ENCODE assay signal across 8 cellular contexts in the genomic region with DNA sequence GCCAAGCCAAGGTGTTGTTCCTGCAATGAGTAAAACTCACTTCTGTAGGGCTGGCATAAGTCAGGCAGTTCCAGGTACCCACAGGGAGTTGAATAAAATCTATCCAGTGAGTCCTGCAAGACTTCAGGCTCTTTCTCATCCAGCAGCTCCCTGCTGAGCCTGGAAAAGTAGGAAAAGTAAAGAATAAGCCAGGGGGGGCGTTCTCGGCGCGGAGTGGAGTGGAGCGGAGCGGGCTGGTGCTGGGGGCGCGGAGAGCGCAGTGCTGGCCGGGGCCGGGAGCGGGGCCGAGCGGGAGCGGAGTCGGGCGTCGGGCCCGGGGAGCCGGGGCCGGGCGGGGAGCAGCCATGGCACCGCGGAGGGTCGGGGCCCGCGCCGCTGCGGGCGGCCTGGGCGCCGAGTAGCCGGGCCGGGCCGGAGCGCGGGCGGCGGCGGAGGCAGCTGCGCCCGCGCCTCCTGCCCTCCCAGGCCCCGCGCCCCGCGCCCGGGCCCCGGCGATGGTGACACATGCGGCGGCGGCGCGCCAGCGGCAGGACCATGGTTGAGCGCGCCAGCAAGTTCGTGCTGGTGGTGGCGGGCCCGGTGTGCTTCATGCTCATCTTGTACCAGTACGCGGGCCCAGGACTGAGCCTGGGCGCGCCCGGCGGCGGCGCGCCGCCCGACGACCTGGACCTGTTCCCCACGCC. TPM values are rescaled to one million over a fixed set of nuclear protein-coding genes. Genes with fewer than 3 reads are reported as not detected.
DNase-seq lines count a peak whose midpoint lies in the region; ATAC-seq and TF ChIP-seq lines count a peak whose summit lies in the region.
"Not testable (repeated sequence)": the region's sequence is repeated elsewhere in the genome, so short reads cannot be mapped to it uniquely, and the experiment has no call there.

No MANE protein-coding gene starts in this region.

- H3K36me3 ChIP-seq in Caco-2 (ENCODE audit: control insufficient read depth, insufficient read depth, low read length); HUES48 (ENCODE audit: control insufficient read depth, insufficient read depth, low read length); body of pancreas (replicated peaks in 1 of 2; ENCODE audit: insufficient read depth in 1 of 2, low read depth in 2 of 2): not testable (repeated sequence)

- not testable (repeated sequence) for H3K4me1 ChIP-seq in Caco-2; HUES48 (ENCODE audit: control insufficient read depth, insufficient read depth, low read length); body of pancreas

- not testable (repeated sequence) for H3K27me3 Mint-ChIP-seq in Caco-2 (ENCODE audit: insufficient read depth, unreplicated experiment)
- peaks cover 15% of the 10 kb centered on the region for H3K27me3 Mint-ChIP-seq in activated CD4-positive, alpha-beta T cell treated with anti-CD3 and anti-CD28 coated beads for 36 hours
- peaks cover 64% of the 10 kb centered on the region for H3K27me3 Mint-ChIP-seq in nephron progenitor cell (ENCODE audit: low read depth, poor library complexity)

- BruUV-seq in Caco-2 (replicated peaks; lab: Mats Ljungman, UMichigan): not testable (repeated sequence)

- H3K4me3 Mint-ChIP-seq in Caco-2 (ENCODE audit: unreplicated experiment); activated CD4-positive, alpha-beta T cell treated with anti-CD3 and anti-CD28 coated beads for 36 hours; stimulated activated effector memory CD8-positive, alpha-beta T cell treated with anti-CD3 and anti-CD28 coated beads, Interleukin-12 subunit alpha, Interleukin-12 subunit beta, amount 100 ng/mL, for 72 hours: not testable (repeated sequence)
- peak overlapping the region; percentile 84 for H3K4me3 Mint-ChIP-seq in nephron progenitor cell

- peak overlapping the region; percentile 23; the same call in 1 of the 2 replicates for H3K4me3 ChIP-seq in Caco-2 (ENCODE audit: low read depth, low read length)
- H3K4me3 ChIP-seq in HUES48 (ENCODE audit: low read depth, low read length): peak overlapping the region; percentile 46
- not testable (repeated sequence) for H3K4me3 ChIP-seq in body of pancreas
- peak overlapping the region; percentile 36 for H3K4me3 ChIP-seq in fibroblast of pulmonary artery (replicated peaks; ENCODE audit: low read depth, low read length)

- H3K27ac Mint-ChIP-seq in Caco-2 (ENCODE audit: unreplicated experiment); activated CD4-positive, alpha-beta T cell treated with anti-CD3 and anti-CD28 coated beads for 36 hours; nephron progenitor cell; stimulated activated effector memory CD8-positive, alpha-beta T cell treated with anti-CD3 and anti-CD28 coated beads, Interleukin-12 subunit alpha, Interleukin-12 subunit beta, amount 100 ng/mL, for 72 hours: not testable (repeated sequence)

- TF ChIP-seq CTCF in Caco-2 (IDR thresholded peaks at IDR 0.05; ENCODE audit: insufficient read depth in 1 of 2, low read depth in 1 of 2, low read length in 1 of 2, severe bottlenecking in 1 of 2, unreplicated experiment in 1 of 2); body of pancreas (IDR thresholded peaks at IDR 0.05); fibroblast of pulmonary artery (IDR thresholded peaks at IDR 0.05; ENCODE audit: low read length, missing control alignments); nephron progenitor cell (IDR thresholded peaks at IDR 0.05): not testable (repeated sequence)

- not testable (repeated sequence) for TF ChIP-seq POLR2A in body of pancreas (IDR thresholded peaks at IDR 0.05)

- POLR2A ChIA-PET in Caco-2 (lab: Charles Lee); activated CD4-positive, alpha-beta T cell treated with anti-CD3 and anti-CD28 coated beads for 36 hours (lab: Charles Lee): not testable (repeated sequence)

- CTCF ChIA-PET in Caco-2 (lab: Charles Lee); activated CD4-positive, alpha-beta T cell treated with anti-CD3 and anti-CD28 coated beads for 36 hours (lab: Charles Lee): not testable (repeated sequence)

- H3K4me1 Mint-ChIP-seq in Caco-2 (ENCODE audit: low read depth, unreplicated experiment); activated CD4-positive, alpha-beta T cell treated with anti-CD3 and anti-CD28 coated beads for 36 hours; nephron progenitor cell; stimulated activated effector memory CD8-positive, alpha-beta T cell treated with anti-CD3 and anti-CD28 coated beads, Interleukin-12 subunit alpha, Interleukin-12 subunit beta, amount 100 ng/mL, for 72 hours: not testable (repeated sequence)

- not testable (repeated sequence) for H3K9me3 ChIP-seq in Caco-2; HUES48 (ENCODE audit: control insufficient read depth, insufficient read depth, low read length); body of pancreas

- not testable (repeated sequence) for DNase-seq in Caco-2; fibroblast of pulmonary artery (ENCODE audit: low read depth); left colon; stimulated activated effector memory CD8-positive, alpha-beta T cell treated with anti-CD3 and anti-CD28 coated beads, Interleukin-12 subunit alpha, Interleukin-12 subunit beta, amount 100 ng/mL, for 72 hours (ENCODE audit: low spot score in 2 of 2)
- DNase-seq in activated CD4-positive, alpha-beta T cell treated with anti-CD3 and anti-CD28 coated beads for 36 hours: peak; percentile 24
- DNase-seq in body of pancreas (peak in 2 of 4 donors; percentile 35 to 39), nephron progenitor cell (peak; percentile 55)

- not testable (repeated sequence) for H3K27ac ChIP-seq in HUES48 (ENCODE audit: low read depth, low read length); body of pancreas

- not testable (repeated sequence) for H3K36me3 Mint-ChIP-seq in Caco-2 (ENCODE audit: insufficient read depth, unreplicated experiment); activated CD4-positive, alpha-beta T cell treated with anti-CD3 and anti-CD28 coated beads for 36 hours (ENCODE audit: low read depth); nephron progenitor cell (ENCODE audit: low read depth); stimulated activated effector memory CD8-positive, alpha-beta T cell treated with anti-CD3 and anti-CD28 coated beads, Interleukin-12 subunit alpha, Interleukin-12 subunit beta, amount 100 ng/mL, for 72 hours

- WGBS in body of pancreas, 2 donors: 10 to 23% methylated on average over 12 to 17 of the region's 74 CpGs

- not testable (repeated sequence) for H3K9ac ChIP-seq in HUES48 (ENCODE audit: low read depth, low read length)

- intact Hi-C loops in Caco-2 (cut with micrococcal nuclease; ENCODE audit: unreplicated experiment); body of pancreas (cut with DNase I); left colon (cut with DNase I, micrococcal nuclease): not testable (repeated sequence)
- intact Hi-C loops in activated CD4-positive, alpha-beta T cell treated with anti-CD3 and anti-CD28 coated beads for 36 hours (cut with DNase I, micrococcal nuclease): loop anchor here in 1 of 2 experiments (5.0 kb wide), 1 partner anchor 54 kb away; no protein-coding TSS in a partner anchor

- peak; percentile 44 for ATAC-seq in activated CD4-positive, alpha-beta T cell treated with anti-CD3 and anti-CD28 coated beads for 36 hours
- peak; percentile 57 for ATAC-seq in body of pancreas
- peak; percentile 17 for ATAC-seq in left colon
- ATAC-seq in stimulated activated effector memory CD8-positive, alpha-beta T cell treated with anti-CD3 and anti-CD28 coated beads, Interleukin-12 subunit alpha, Interleukin-12 subunit beta, amount 100 ng/mL, for 72 hours: peak; percentile 53

- H3K9me3 Mint-ChIP-seq in Caco-2 (ENCODE audit: unreplicated experiment); activated CD4-positive, alpha-beta T cell treated with anti-CD3 and anti-CD28 coated beads for 36 hours (ENCODE audit: low read depth); nephron progenitor cell; stimulated activated effector memory CD8-positive, alpha-beta T cell treated with anti-CD3 and anti-CD28 coated beads, Interleukin-12 subunit alpha, Interleukin-12 subunit beta, amount 100 ng/mL, for 72 hours: not testable (repeated sequence)

- not testable (repeated sequence) for H3K27me3 ChIP-seq in Caco-2 (replicated peaks; ENCODE audit: control insufficient read depth, insufficient read depth, low read length); body of pancreas
- H3K27me3 ChIP-seq in HUES48 (ENCODE audit: control insufficient read depth, insufficient read depth, low read length): peaks cover 27% of the 10 kb centered on the region

RNA-seq across cellular contexts. Expression of a gene that starts 12.0 kb away (rescaled TPM):
- total RNA-seq in Caco-2 (2022): 14.3 and 14.9 TPM in 2 replicates
- total RNA-seq in activated CD4-positive, alpha-beta T cell treated with anti-CD3 and anti-CD28 coated beads for 36 hours: 1 to 10 TPM; 8.5 to 9.9 TPM
- total RNA-seq in body of pancreas: 10 to 100 TPM in 1 of 2 donors, 1 to 10 TPM in 1; 9.6 to 29.3 TPM
- total RNA-seq in left colon: 1 to 10 TPM; 4.4 to 9.5 TPM
